ENCODE assay signal across 17 cellular contexts in the genomic region with DNA sequence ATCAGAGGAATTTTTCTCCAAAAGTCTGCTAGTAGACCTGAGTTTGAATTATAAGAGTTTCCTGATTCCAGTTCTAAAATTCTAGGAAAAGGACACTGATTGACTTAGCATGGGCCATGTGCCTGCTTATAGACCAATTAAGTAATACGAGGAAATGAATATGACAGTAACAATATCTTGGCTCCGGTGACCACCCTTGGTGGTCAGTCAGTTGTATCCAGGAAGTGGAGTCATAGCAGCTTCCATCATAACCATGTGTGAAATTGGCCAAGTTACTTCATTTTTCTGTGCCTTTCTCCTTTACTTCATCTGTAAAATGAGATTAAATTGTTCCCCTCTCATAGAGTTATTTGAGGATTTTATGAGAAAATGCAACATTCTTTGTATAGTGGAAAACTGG.
DNase-seq lines count a peak whose midpoint lies in the region; TF ChIP-seq lines count a peak whose summit lies in the region.
"Had no signal": no experiment of that assay in that cellular context is flagged by ENCODE, and none has a peak within 500 bp of the region (broad histone marks: within the 10 kb centered on the region; RNA-seq: fewer than 3 reads in every experiment).

No MANE protein-coding gene starts in this region.

- 0 out of 2 replicates have a peak, but pooled peaks cover 5% of the 10 kb centered on the region for H3F3A ChIP-seq in GM23248 (ENCODE audit: insufficient read depth)

- H4K20me1 ChIP-seq in GM23248 (ENCODE audit: insufficient read depth) (no peaks in the 10 kb centered on the region), Karpas-422 (ENCODE audit: insufficient read depth, low read depth, low read length) (no peaks in the 10 kb centered on the region)

- no peak overlapping the region for H3K4me3 Mint-ChIP-seq in progenitor cell of endocrine pancreas (ENCODE audit: low read depth)
- H3K4me3 Mint-ChIP-seq: H9 had no signal

- H2AFZ ChIP-seq in GM23248 (no peak overlapping the region), Karpas-422 (ENCODE audit: low read length) (no peak overlapping the region)

- H3K27me3 Mint-ChIP-seq in progenitor cell of endocrine pancreas = no peaks in the 10 kb centered on the region

- H3K36me3 Mint-ChIP-seq in progenitor cell of endocrine pancreas (ENCODE audit: insufficient read depth) = no peaks in the 10 kb centered on the region

- no peaks in the 10 kb centered on the region for H3K4me1 Mint-ChIP-seq in progenitor cell of endocrine pancreas (ENCODE audit: low read depth)

- H3K27ac Mint-ChIP-seq in progenitor cell of endocrine pancreas = no peak overlapping the region
- H3K27ac Mint-ChIP-seq: H9 had no signal

- DNase-seq in AG20443 (ENCODE audit: low spot score) = peak; percentile 25
- peak; percentile 16 for DNase-seq in GM23248
- DNase-seq in dermis blood vessel endothelial cell = peak; percentile 49
- DNase-seq in glomerular visceral epithelial cell (ENCODE audit: extremely low spot score) = peak; percentile 8
- DNase-seq in Karpas-422 = no peak
- no peak for DNase-seq in retina
- no peak for DNase-seq in progenitor cell of endocrine pancreas (ENCODE audit: low spot score, unreplicated experiment)
- DNase-seq: DND-41; H9; KG1; NCI-H1092 treated with DMSO at 0.1 percent for 48 hours; NCI-H146; NK-92 treated with Interleukin-12 subunit alpha and Interleukin-12 subunit beta, amount 100 ng/mL, for 24 hours; OCI-M1; Right ventricle myocardium superior had no signal

- in situ Hi-C loops in GM23248 (cut with MboI) = no loop called here

- H3K9me3 Mint-ChIP-seq in progenitor cell of endocrine pancreas (ENCODE audit: low read depth) = peaks cover 10% of the 10 kb centered on the region

- H3K9ac ChIP-seq in GM23248 (no peak overlapping the region), Karpas-422 (ENCODE audit: low read length) (no peak overlapping the region)

- H3K4me3 ChIP-seq in GM23248 (no peak overlapping the region), Karpas-422 (ENCODE audit: low read length) (no peak overlapping the region)
- H3K4me3 ChIP-seq: A549 had no signal

- 27 to 33% methylated on average over 2 of the region's 2 CpGs for WGBS in GM23248 (ENCODE audit: low coverage in 1 of 2, low lambda C conversion rate in 2 of 2, missing lambda C conversion rate in 2 of 2), 2 experiments

- TF ChIP-seq CTCF in progenitor cell of endocrine pancreas (IDR thresholded peaks at IDR 0.05; ENCODE audit: unreplicated experiment) = no peak

- H3K9me3 ChIP-seq in GM23248 (ENCODE audit: low read depth) (no peaks in the 10 kb centered on the region), Karpas-422 (ENCODE audit: low read length) (no peaks in the 10 kb centered on the region)
- H3K9me3 ChIP-seq: A549 had no signal

- no peaks in the 10 kb centered on the region for H3K9me2 ChIP-seq in GM23248 (ENCODE audit: insufficient read depth)
- H3K9me2 ChIP-seq in Karpas-422 (replicated peaks; ENCODE audit: insufficient read depth, low read length) = no peaks in the 10 kb centered on the region

- H3K4me2 ChIP-seq in GM23248 (ENCODE audit: unreplicated experiment) = no peak overlapping the region
- H3K4me2 ChIP-seq in Karpas-422 (ENCODE audit: low read depth, low read length, poor library complexity, severe bottlenecking) = no peak overlapping the region
- H3K4me2 ChIP-seq: A549 had no signal

- no peaks in the 10 kb centered on the region for H3K27me3 ChIP-seq in GM23248 (replicated peaks; ENCODE audit: insufficient read depth)
- no peaks in the 10 kb centered on the region for H3K27me3 ChIP-seq in Karpas-422 (ENCODE audit: low read length)

- H3K36me3 ChIP-seq in GM23248 (ENCODE audit: low read depth) (no peaks in the 10 kb centered on the region), Karpas-422 (ENCODE audit: insufficient read depth, low read length) (no peaks in the 10 kb centered on the region)

- H3K27ac ChIP-seq in GM23248 (no peak overlapping the region), Karpas-422 (ENCODE audit: low read length) (no peak overlapping the region)
- H3K27ac ChIP-seq: A549, C4-2B had no signal

- no peaks in the 10 kb centered on the region for H3K79me2 ChIP-seq in GM23248 (ENCODE audit: insufficient read depth)
- no peaks in the 10 kb centered on the region for H3K79me2 ChIP-seq in Karpas-422 (ENCODE audit: low read length)

- H3K4me1 ChIP-seq in GM23248 (ENCODE audit: insufficient read depth) (0 out of 2 replicates have a peak, but pooled peaks cover 8% of the 10 kb centered on the region), Karpas-422 (ENCODE audit: low read length) (peaks cover 8% of the 10 kb centered on the region)

Comparison
In these comparisons a context has a peak if more than half of its experiments do, and no peak if none do; other contexts are left out.
1. DNase-seq: peak in AG20443 (single experiment), GM23248 (single experiment), dermis blood vessel endothelial cell (single experiment) and glomerular visceral epithelial cell (single experiment); none in Karpas-422 (single experiment), retina (single experiment) and progenitor cell of endocrine pancreas (single experiment).